In the genomic region with DNA sequence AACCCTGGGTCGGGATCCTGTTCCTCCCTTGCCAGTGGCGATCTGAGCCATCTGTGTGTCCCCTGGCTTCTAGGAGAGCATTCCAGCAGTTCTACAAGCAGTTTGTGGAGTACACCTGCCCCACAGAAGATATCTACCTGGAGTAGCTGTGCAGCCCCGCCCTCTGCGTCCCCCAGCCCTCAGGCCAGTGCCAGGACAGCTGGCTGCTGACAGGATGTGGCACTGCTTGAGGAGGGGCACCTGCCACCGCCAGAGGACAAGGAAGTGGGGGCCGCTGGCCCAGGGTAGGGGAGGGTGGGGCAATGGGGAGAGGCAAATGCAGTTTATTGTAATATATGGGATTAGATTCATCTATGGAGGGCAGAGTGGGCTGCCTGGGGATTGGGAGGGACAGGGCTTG, we compare ENCODE assay signal across 7 cellular contexts. TPM values are rescaled to one million over a fixed set of nuclear protein-coding genes. Genes with fewer than 3 reads are reported as not detected.
DNase-seq lines count a peak whose midpoint lies in the region; ATAC-seq and TF ChIP-seq lines count a peak whose summit lies in the region.
"Not testable (repeated sequence)": the region's sequence is repeated elsewhere in the genome, so short reads cannot be mapped to it uniquely, and the experiment has no call there.
"Had no signal": no experiment of that assay in that cellular context is flagged by ENCODE, and none has a peak within 500 bp of the region (broad histone marks: within the 10 kb centered on the region; RNA-seq: fewer than 3 reads in every experiment).

No MANE protein-coding gene starts in this region.

- H3K4me3 Mint-ChIP-seq in CD8-positive, alpha-beta T cell; activated B cell treated with CpG ODN at 0.5 μM for 24 hours; central memory CD8-positive, alpha-beta T cell; memory B cell; natural killer cell; stimulated activated memory B cell treated with anti-CD40 and anti-IgM and Interleukin-4, amounts not matched to agents 10 μg/mL and 1 μg/mL and 100 μg/mL, for 72 hours: not testable (repeated sequence)

- not testable (repeated sequence) for H3K4me3 ChIP-seq in CD8-positive, alpha-beta T cell (ENCODE audit: low read depth, low read length)

- TF ChIP-seq CTCF in CD8-positive, alpha-beta T cell (IDR thresholded peaks at IDR 0.05); activated B cell treated with CpG ODN at 0.5 μM for 24 hours (IDR thresholded peaks at IDR 0.05); natural killer cell (IDR thresholded peaks at IDR 0.05): not testable (repeated sequence)

- H3K36me3 ChIP-seq in CD8-positive, alpha-beta T cell (ENCODE audit: insufficient read depth, low read length): not testable (repeated sequence)

- DNase-seq in CD8-positive, alpha-beta T cell; activated B cell treated with CpG ODN at 0.5 μM for 24 hours; central memory CD8-positive, alpha-beta T cell (ENCODE audit: low spot score in 2 of 2); memory B cell (ENCODE audit: low spot score in 2 of 2); natural killer cell: not testable (repeated sequence)

- not testable (repeated sequence) for H3K27me3 Mint-ChIP-seq in CD8-positive, alpha-beta T cell (ENCODE audit: low read depth); activated B cell treated with CpG ODN at 0.5 μM for 24 hours; central memory CD8-positive, alpha-beta T cell; memory B cell; natural killer cell (ENCODE audit: low read depth in 2 of 2); stimulated activated memory B cell treated with anti-CD40 and anti-IgM and Interleukin-4, amounts not matched to agents 10 μg/mL and 1 μg/mL and 100 μg/mL, for 72 hours

- not testable (repeated sequence) for H3K4me1 Mint-ChIP-seq in CD8-positive, alpha-beta T cell (ENCODE audit: low read depth)
- H3K4me1 Mint-ChIP-seq in activated B cell treated with CpG ODN at 0.5 μM for 24 hours (peaks cover 14% of the 10 kb centered on the region), memory B cell (peaks cover 16% of the 10 kb centered on the region), natural killer cell (peaks cover 5 to 20% of the 10 kb centered on the region in 2 donors)
- peaks cover 22% of the 10 kb centered on the region for H3K4me1 Mint-ChIP-seq in central memory CD8-positive, alpha-beta T cell
- H3K4me1 Mint-ChIP-seq in stimulated activated memory B cell treated with anti-CD40 and anti-IgM and Interleukin-4, amounts not matched to agents 10 μg/mL and 1 μg/mL and 100 μg/mL, for 72 hours: peaks cover 27% of the 10 kb centered on the region

- H3K36me3 Mint-ChIP-seq in CD8-positive, alpha-beta T cell: peaks cover 11% of the 10 kb centered on the region
- peaks cover 16% of the 10 kb centered on the region for H3K36me3 Mint-ChIP-seq in activated B cell treated with CpG ODN at 0.5 μM for 24 hours (ENCODE audit: low read depth)
- peaks cover 27% of the 10 kb centered on the region for H3K36me3 Mint-ChIP-seq in central memory CD8-positive, alpha-beta T cell (ENCODE audit: insufficient read depth)
- H3K36me3 Mint-ChIP-seq in memory B cell, natural killer cell: not testable (repeated sequence)
- peaks cover 13% of the 10 kb centered on the region for H3K36me3 Mint-ChIP-seq in stimulated activated memory B cell treated with anti-CD40 and anti-IgM and Interleukin-4, amounts not matched to agents 10 μg/mL and 1 μg/mL and 100 μg/mL, for 72 hours

- not testable (repeated sequence) for H3K4me1 ChIP-seq in CD8-positive, alpha-beta T cell (ENCODE audit: insufficient read depth, low read length)

- POLR2A ChIA-PET in CD8-positive, alpha-beta T cell (lab: Charles Lee): not testable (repeated sequence)
- POLR2A ChIA-PET in activated B cell treated with CpG ODN at 0.5 μM for 24 hours (lab: Charles Lee): interaction anchor here (0.7 kb wide), 1 partner anchor 20 kb away, joined by 3 read pairs; no protein-coding TSS in a partner anchor

- intact Hi-C loops in CD8-positive, alpha-beta T cell (cut with DNase I, micrococcal nuclease); activated B cell treated with CpG ODN at 0.5 μM for 24 hours (cut with micrococcal nuclease); natural killer cell (cut with micrococcal nuclease): not testable (repeated sequence)

- H3K9me3 Mint-ChIP-seq in CD8-positive, alpha-beta T cell; activated B cell treated with CpG ODN at 0.5 μM for 24 hours; central memory CD8-positive, alpha-beta T cell; memory B cell; natural killer cell; stimulated activated memory B cell treated with anti-CD40 and anti-IgM and Interleukin-4, amounts not matched to agents 10 μg/mL and 1 μg/mL and 100 μg/mL, for 72 hours: not testable (repeated sequence)

- H3K9me3 ChIP-seq in CD8-positive, alpha-beta T cell (ENCODE audit: low read length): not testable (repeated sequence)

- H3K27ac ChIP-seq in CD8-positive, alpha-beta T cell (ENCODE audit: low read depth, low read length): not testable (repeated sequence)

- not testable (repeated sequence) for H3K27me3 ChIP-seq in CD8-positive, alpha-beta T cell (ENCODE audit: insufficient read depth, low read length)

- peak; percentile 27 for ATAC-seq in CD8-positive, alpha-beta T cell
- ATAC-seq in activated B cell treated with CpG ODN at 0.5 μM for 24 hours (ENCODE audit: low read depth) (peak; percentile 39), memory B cell (ENCODE audit: low read depth) (peak; percentile 23), natural killer cell (peak in 2 of 3 donors; percentile 10 to 12)
- ATAC-seq in central memory CD8-positive, alpha-beta T cell (replicated peaks; ENCODE audit: extremely low read depth, poor library complexity, severe bottlenecking): peak; percentile 29
- peak; percentile 10 for ATAC-seq in stimulated activated memory B cell treated with anti-CD40 and anti-IgM and Interleukin-4, amounts not matched to agents 10 μg/mL and 1 μg/mL and 100 μg/mL, for 72 hours

- CTCF ChIA-PET in CD8-positive, alpha-beta T cell (lab: Charles Lee); activated B cell treated with CpG ODN at 0.5 μM for 24 hours (lab: Charles Lee): not testable (repeated sequence)

- not testable (repeated sequence) for H3K27ac Mint-ChIP-seq in CD8-positive, alpha-beta T cell; activated B cell treated with CpG ODN at 0.5 μM for 24 hours; central memory CD8-positive, alpha-beta T cell (ENCODE audit: low read depth); memory B cell; natural killer cell; stimulated activated memory B cell treated with anti-CD40 and anti-IgM and Interleukin-4, amounts not matched to agents 10 μg/mL and 1 μg/mL and 100 μg/mL, for 72 hours

RNA-seq across cellular contexts. Expression of a gene that starts 1.5 kb away (rescaled TPM):
- 1 to 10 TPM; 3.7 to 5.1 TPM for total RNA-seq in CD8-positive, alpha-beta T cell
- total RNA-seq in activated B cell treated with CpG ODN at 0.5 μM for 24 hours (3.9 and 4.6 TPM in 2 replicates), natural killer cell (1 to 10 TPM; 3.7 to 6.8 (median 3.9) TPM)

RNA-seq across cellular contexts. Expression of a gene that starts 12.1 kb away (rescaled TPM):
- 10 to 100 TPM; 51.5 to 55.6 TPM for total RNA-seq in CD8-positive, alpha-beta T cell
- total RNA-seq in activated B cell treated with CpG ODN at 0.5 μM for 24 hours (72.0 and 77.7 TPM in 2 replicates), natural killer cell (10 to 100 TPM; 61.3 to 75.8 (median 67.6) TPM)

RNA-seq across cellular contexts. Expression of a gene that starts 16.9 kb away (rescaled TPM):
- 1 to 10 TPM; 3.0 to 4.2 TPM for total RNA-seq in CD8-positive, alpha-beta T cell
- total RNA-seq in activated B cell treated with CpG ODN at 0.5 μM for 24 hours (47.4 and 59.7 TPM in 2 replicates), natural killer cell (1 to 10 TPM in 2 of 3 donors, under 1 TPM in 1; 0.40 to 1.7 (median 1.0) TPM)
- total RNA-seq: A172 had no signal

RNA-seq across cellular contexts. Expression of a gene that starts 20.1 kb away (rescaled TPM):
- 1 to 10 TPM; 6.5 to 8.4 TPM for total RNA-seq in CD8-positive, alpha-beta T cell
- 1.9 and 3.4 TPM in 2 replicates for total RNA-seq in activated B cell treated with CpG ODN at 0.5 μM for 24 hours
- 10 to 100 TPM in 2 of 3 donors, 1 to 10 TPM in 1; 9.7 to 21.5 (median 13.9) TPM for total RNA-seq in natural killer cell

RNA-seq across cellular contexts. Expression of a gene that starts 58.3 kb away (rescaled TPM):
- 100 to 1,000 TPM; 172 to 177 TPM for total RNA-seq in CD8-positive, alpha-beta T cell
- total RNA-seq in activated B cell treated with CpG ODN at 0.5 μM for 24 hours (47.5 and 56.8 TPM in 2 replicates), natural killer cell (100 to 1,000 TPM; 124 to 214 (median 141) TPM)
